ENCODE assay signal across 8 cellular contexts in genomic region chr1:46467183-46467504, GRCh38. TPM values are rescaled to one million over a fixed set of nuclear protein-coding genes. Genes with fewer than 3 reads are reported as not detected.
DNase-seq lines count a peak whose midpoint lies in the region; ATAC-seq and TF ChIP-seq lines count a peak whose summit lies in the region.

No MANE protein-coding gene starts in this region.

- H3K4me3 ChIP-seq in astrocyte of the spinal cord (ENCODE audit: low read depth, low read length): peak overlapping the region; percentile 43

- H3K36me3 Mint-ChIP-seq in activated naive CD4-positive, alpha-beta T cell treated with anti-CD3 and anti-CD28 coated beads for 36 hours (ENCODE audit: low read depth): no peaks in the 10 kb centered on the region
- no peaks in the 10 kb centered on the region for H3K36me3 Mint-ChIP-seq in memory B cell
- H3K36me3 Mint-ChIP-seq in type B pancreatic cell: no peaks in the 10 kb centered on the region

- no peak for ATAC-seq in memory B cell (ENCODE audit: low read depth)
- no peak for ATAC-seq in HG03378 (IDR thresholded peaks at IDR 0.05; ENCODE audit: unreplicated experiment)

- peaks cover 41% of the 10 kb centered on the region for H3K27me3 Mint-ChIP-seq in activated naive CD4-positive, alpha-beta T cell treated with anti-CD3 and anti-CD28 coated beads for 36 hours (ENCODE audit: low read depth)
- H3K27me3 Mint-ChIP-seq in memory B cell (peaks cover 25% of the 10 kb centered on the region), type B pancreatic cell (peaks cover 88% of the 10 kb centered on the region)

- intact Hi-C loops in activated naive CD4-positive, alpha-beta T cell treated with anti-CD3 and anti-CD28 coated beads for 36 hours (cut with micrococcal nuclease): no loop called here

- CTCF ChIA-PET in activated naive CD4-positive, alpha-beta T cell treated with anti-CD3 and anti-CD28 coated beads for 36 hours (lab: Charles Lee): no interaction called here

- H3K4me1 Mint-ChIP-seq in activated naive CD4-positive, alpha-beta T cell treated with anti-CD3 and anti-CD28 coated beads for 36 hours (ENCODE audit: low read depth): peaks cover 10% of the 10 kb centered on the region
- H3K4me1 Mint-ChIP-seq in memory B cell (peaks cover 7% of the 10 kb centered on the region), type B pancreatic cell (ENCODE audit: unreplicated experiment) (peaks cover 5% of the 10 kb centered on the region)

- DNase-seq in activated naive CD4-positive, alpha-beta T cell treated with anti-CD3 and anti-CD28 coated beads for 36 hours: no peak
- DNase-seq in activated naive CD4-positive, alpha-beta T cell treated with anti-CD3 and anti-CD28 coated beads, Interleukin-2, amount 50 U/mL, for 16 hours: no peak
- DNase-seq in astrocyte of the spinal cord (ENCODE audit: low read depth, low spot score) (no peak), memory B cell (ENCODE audit: low spot score in 2 of 2) (no peak), type B pancreatic cell (ENCODE audit: extremely low spot score, unreplicated experiment) (no peak), DMS 273 (lab: John Stamatoyannopoulos, UW; ENCODE audit: unreplicated experiment) (no peak)
- DNase-seq in stimulated activated CD8-positive, alpha-beta memory T cell treated with anti-CD3 and anti-CD28 coated beads, Interleukin-4, amount 100 ng/mL, for 48 hours: no peak

- H3K4me3 Mint-ChIP-seq in activated naive CD4-positive, alpha-beta T cell treated with anti-CD3 and anti-CD28 coated beads for 36 hours: peak overlapping the region; percentile 69
- peak overlapping the region; percentile 76 for H3K4me3 Mint-ChIP-seq in memory B cell
- H3K4me3 Mint-ChIP-seq in type B pancreatic cell: peak overlapping the region; percentile 82

- in situ Hi-C loops in astrocyte of the spinal cord (cut with HindIII; ENCODE audit: low sequenced_read_pairs): no loop called here

- H3K9me3 Mint-ChIP-seq in activated naive CD4-positive, alpha-beta T cell treated with anti-CD3 and anti-CD28 coated beads for 36 hours: no peaks in the 10 kb centered on the region
- H3K9me3 Mint-ChIP-seq in memory B cell: no peaks in the 10 kb centered on the region
- no peaks in the 10 kb centered on the region for H3K9me3 Mint-ChIP-seq in type B pancreatic cell

- no peak overlapping the region for H3K27ac Mint-ChIP-seq in activated naive CD4-positive, alpha-beta T cell treated with anti-CD3 and anti-CD28 coated beads for 36 hours
- H3K27ac Mint-ChIP-seq in memory B cell: no peak overlapping the region
- peak overlapping the region; percentile 29 for H3K27ac Mint-ChIP-seq in type B pancreatic cell

- TF ChIP-seq CTCF in astrocyte of the spinal cord (IDR thresholded peaks at IDR 0.05; ENCODE audit: low read depth, low read length) (no peak), type B pancreatic cell (conservative IDR thresholded peaks at IDR 0.05) (no peak)

RNA-seq across cellular contexts. Expression of gene DMBX1, which starts 22.5 kb away (rescaled TPM):
- total RNA-seq in activated naive CD4-positive, alpha-beta T cell treated with anti-CD3 and anti-CD28 coated beads for 36 hours: not detected
- 0.10 TPM in 1 of 2 replicates, not detected in the other for total RNA-seq in type B pancreatic cell (ENCODE audit: low replicate concordance)
